In genomic region chr20:23084282-23084844, GRCh38 we compare ENCODE assay signal across 17 cellular contexts. TPM values are rescaled to one million over a fixed set of nuclear protein-coding genes. Genes with fewer than 3 reads are reported as not detected.
A peak's percentile ranks its signal among the peaks of the same experiment; 100 is the strongest.
DNase-seq lines count a peak whose midpoint lies in the region; ATAC-seq and TF ChIP-seq lines count a peak whose summit lies in the region.
"Had no signal": no experiment of that assay in that cellular context is flagged by ENCODE, and none has a peak within 500 bp of the region (broad histone marks: within the 10 kb centered on the region; RNA-seq: fewer than 3 reads in every experiment).

No MANE protein-coding gene starts in this region.

- ATAC-seq in natural killer cell = no peak
- ATAC-seq in thoracic aorta (ENCODE audit: insufficient number of reproducible peaks, low FRiP score, low read depth) = no peak
- no peak for ATAC-seq in HG02852 (IDR thresholded peaks at IDR 0.05; ENCODE audit: unreplicated experiment)
- ATAC-seq: naive thymus-derived CD4-positive, alpha-beta T cell; SK-N-SH treated with all-trans-retinoic acid at 6 μM for 48 hours; stimulated activated naive CD8-positive, alpha-beta T cell treated with anti-CD3 and anti-CD28 coated beads, Interleukin-15, Interleukin-2, amounts not matched to agents 100 U/mL and 50 U/mL, for 24 hours had no signal

- peak overlapping the region; percentile 79 for H3K4me3 Mint-ChIP-seq in dendritic cell treated with granulocyte-macrophage colony-stimulating factor and Interleukin-4, amounts not matched to agents 40 ng/mL and 50 ng/mL, for 4 days
- peak overlapping the region; percentile 80 for H3K4me3 Mint-ChIP-seq in natural killer cell

- H3K27me3 Mint-ChIP-seq in dendritic cell treated with granulocyte-macrophage colony-stimulating factor and Interleukin-4, amounts not matched to agents 40 ng/mL and 50 ng/mL, for 4 days = no peaks in the 10 kb centered on the region
- no peaks in the 10 kb centered on the region for H3K27me3 Mint-ChIP-seq in natural killer cell (ENCODE audit: low read depth in 2 of 2)

- no peaks in the 10 kb centered on the region for H3K9me3 Mint-ChIP-seq in dendritic cell treated with granulocyte-macrophage colony-stimulating factor and Interleukin-4, amounts not matched to agents 40 ng/mL and 50 ng/mL, for 4 days
- H3K9me3 Mint-ChIP-seq in natural killer cell = no peaks in the 10 kb centered on the region
- H3K9me3 Mint-ChIP-seq: CD8-positive, alpha-beta memory T cell had no signal

- H3K27ac ChIP-seq in Peyer's patch (peak overlapping the region; percentile 0 to 83 (median 50)), thoracic aorta (peak overlapping the region; percentile 97)
- H3K27ac ChIP-seq: VCaP had no signal

- no peaks in the 10 kb centered on the region for H3K9me3 ChIP-seq in Peyer's patch
- H3K9me3 ChIP-seq in thoracic aorta = no peaks in the 10 kb centered on the region

- H3K36me3 ChIP-seq in Peyer's patch (no peaks in the 10 kb centered on the region), thoracic aorta (no peaks in the 10 kb centered on the region)

- H3K27me3 ChIP-seq in Peyer's patch = no peaks in the 10 kb centered on the region
- no peaks in the 10 kb centered on the region for H3K27me3 ChIP-seq in thoracic aorta (replicated peaks; ENCODE audit: insufficient read depth)

- H3K4me3 ChIP-seq in Peyer's patch = peak overlapping the region in 2 of 4 donors; percentile 25 to 34
- peak overlapping the region; percentile 61 for H3K4me3 ChIP-seq in thoracic aorta

- TF ChIP-seq CTCF in Peyer's patch (IDR thresholded peaks at IDR 0.05) (no peak), natural killer cell (IDR thresholded peaks at IDR 0.05) (no peak), thoracic aorta (IDR thresholded peaks at IDR 0.05) (no peak)

- H3K4me1 ChIP-seq in Peyer's patch (no peaks in the 10 kb centered on the region), thoracic aorta (ENCODE audit: control insufficient read depth in 1 of 2, low read depth in 2 of 2) (peaks cover 10 to 72% of the 10 kb centered on the region in 2 donors)

- no peak for TF ChIP-seq POLR2A in Peyer's patch (IDR thresholded peaks at IDR 0.05)

- peak overlapping the region; percentile 98 for H3K27ac Mint-ChIP-seq in dendritic cell treated with granulocyte-macrophage colony-stimulating factor and Interleukin-4, amounts not matched to agents 40 ng/mL and 50 ng/mL, for 4 days
- H3K27ac Mint-ChIP-seq in natural killer cell = peak overlapping the region; percentile 93 to 94

- intact Hi-C loops in dendritic cell treated with granulocyte-macrophage colony-stimulating factor and Interleukin-4, amounts not matched to agents 40 ng/mL and 50 ng/mL, for 4 days (cut with micrococcal nuclease) = loop anchor here (5.0 kb wide), 1 partner anchor 33 kb away; no protein-coding TSS in a partner anchor
- intact Hi-C loops in natural killer cell (cut with micrococcal nuclease) = no loop called here

- DNase-seq in Peyer's patch = no peak
- DNase-seq in natural killer cell = no peak
- no peak for DNase-seq in thoracic aorta (ENCODE audit: low spot score)
- no peak for DNase-seq in stimulated activated CD4-positive, alpha-beta T cell treated with anti-CD3 and anti-CD28 coated beads, Interleukin-1b, Interleukin-23, amount 100 ng/mL, for 48 hours
- DNase-seq in Ammon's horn (ENCODE audit: low spot score) = no peak
- DNase-seq: activated naive CD4-positive, alpha-beta T cell treated with Interleukin-2 at 50 U/mL for 16 hours; CD8-positive, alpha-beta memory T cell; Kasumi-1; naive thymus-derived CD4-positive, alpha-beta T cell; NCI-H1694 treated with DMSO at 0.1 percent for 48 hours; NCI-H510A treated with DMSO at 0.1 percent for 48 hours; stimulated activated naive CD8-positive, alpha-beta T cell treated with anti-CD3 and anti-CD28 coated beads, Interleukin-15, Interleukin-2, amounts not matched to agents 100 U/mL and 50 U/mL, for 24 hours had no signal

- H3K4me1 Mint-ChIP-seq in dendritic cell treated with granulocyte-macrophage colony-stimulating factor and Interleukin-4, amounts not matched to agents 40 ng/mL and 50 ng/mL, for 4 days (ENCODE audit: low read depth) = peaks cover 89% of the 10 kb centered on the region
- peaks cover 74 to 90% of the 10 kb centered on the region in 2 donors for H3K4me1 Mint-ChIP-seq in natural killer cell

- peaks cover 22% of the 10 kb centered on the region for H3K36me3 Mint-ChIP-seq in dendritic cell treated with granulocyte-macrophage colony-stimulating factor and Interleukin-4, amounts not matched to agents 40 ng/mL and 50 ng/mL, for 4 days (ENCODE audit: low read depth)
- H3K36me3 Mint-ChIP-seq in natural killer cell = no peaks in the 10 kb centered on the region
- H3K36me3 Mint-ChIP-seq: CD8-positive, alpha-beta memory T cell; naive thymus-derived CD4-positive, alpha-beta T cell had no signal

RNA-seq across cellular contexts. Expression of gene CD93, which starts 1.8 kb away (rescaled TPM):
- total RNA-seq in Peyer's patch = 10 to 100 TPM in 2 of 4 donors, 1 to 10 TPM in 2; 3.7 to 16.5 (median 9.7) TPM
- total RNA-seq in natural killer cell = 10 to 100 TPM in 2 of 3 donors, 1 to 10 TPM in 1; 8.0 to 17.9 (median 17.2) TPM
- total RNA-seq in thoracic aorta = 100 to 1,000 TPM in 1 of 2 donors, 10 to 100 TPM in 1; 99.2 to 163 TPM

RNA-seq across cellular contexts. Expression of gene THBD, which starts 34.9 kb away (rescaled TPM):
- total RNA-seq in Peyer's patch (10 to 100 TPM in 3 of 4 donors, 1 to 10 TPM in 1; 7.9 to 31.4 (median 12.9) TPM), natural killer cell (1 to 10 TPM; 2.1 to 2.8 (median 2.1) TPM), thoracic aorta (100 to 1,000 TPM; 106 to 266 TPM)

RNA-seq across cellular contexts. Expression of gene SSTR4, which starts 49.3 kb away (rescaled TPM):
- total RNA-seq in Peyer's patch (not detected), natural killer cell (not detected), thoracic aorta (not detected)
- total RNA-seq: bronchial epithelial cell; CD8-positive, alpha-beta memory T cell; naive thymus-derived CD4-positive, alpha-beta T cell had no signal

Comparison
In these comparisons a context has a peak if more than half of its experiments do, and no peak if none do; other contexts are left out.
1. RNA of gene CD93, which starts 1.8 kb away (total RNA-seq): 99.2 to 163 TPM in thoracic aorta; 8.0 to 17.9 TPM in natural killer cell and 3.7 to 16.5 TPM in Peyer's patch; every median in the first group is over 4 times any median in the second.